ENCODE assay signal across 19 cellular contexts in the genomic region with DNA sequence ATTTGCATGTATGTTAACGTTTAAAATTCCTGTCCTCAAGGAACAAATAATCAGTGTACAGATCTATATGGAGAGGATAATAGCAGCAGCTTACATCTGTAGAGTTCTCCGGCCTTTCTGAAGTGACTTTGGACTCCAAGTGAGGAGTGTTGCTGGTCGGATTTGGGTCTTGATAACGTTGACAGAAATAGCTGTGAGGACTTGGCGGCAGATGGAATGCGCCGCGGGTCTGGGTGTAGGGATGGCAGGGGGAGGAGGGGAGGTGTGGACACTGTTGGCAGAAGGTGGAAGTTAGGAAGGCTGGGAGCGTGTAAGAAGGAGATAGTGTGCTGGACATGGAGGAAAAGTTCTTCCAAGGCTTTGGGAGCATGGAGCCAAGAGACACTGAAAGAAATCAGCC.
"Had no signal": no experiment of that assay in that cellular context is flagged by ENCODE, and none has a peak within 500 bp of the region (broad histone marks: within the 10 kb centered on the region; RNA-seq: fewer than 3 reads in every experiment).

No MANE protein-coding gene starts in this region.

- H3K4me3 Mint-ChIP-seq: activated CD4-positive, alpha-beta memory T cell treated with anti-CD3 and anti-CD28 coated beads, Interleukin-2, amount 10 ng/mL, durations not matched to agents 7 days and 5 days; activated naive CD8-positive, alpha-beta T cell treated with anti-CD3 and anti-CD28 coated beads, Interleukin-2, amount 10 ng/mL, durations not matched to agents 7 days and 5 days; activated T-cell treated with anti-CD3 and anti-CD28 coated beads, Interleukin-2, amount 50 U/mL, for 72 hours; natural killer cell had no signal

- H3K9me3 ChIP-seq: gastrocnemius medialis, lower lobe of right lung, prostate gland, uterus had no signal

- ATAC-seq: activated T-cell treated with anti-CD3 and anti-CD28 coated beads, Interleukin-2, amount 50 U/mL, for 72 hours; gastrocnemius medialis; stimulated activated naive CD8-positive, alpha-beta T cell treated with anti-CD3 and anti-CD28 coated beads, Interleukin-15, Interleukin-2, amounts not matched to agents 100 U/mL and 50 U/mL, for 24 hours had no signal

- H3K27ac Mint-ChIP-seq: activated CD4-positive, alpha-beta memory T cell treated with anti-CD3 and anti-CD28 coated beads, Interleukin-2, amount 10 ng/mL, durations not matched to agents 7 days and 5 days; activated naive CD8-positive, alpha-beta T cell treated with anti-CD3 and anti-CD28 coated beads, Interleukin-2, amount 10 ng/mL, durations not matched to agents 7 days and 5 days; activated T-cell treated with anti-CD3 and anti-CD28 coated beads, Interleukin-2, amount 50 U/mL, for 72 hours; natural killer cell had no signal

- H3K27ac ChIP-seq: gastrocnemius medialis, lower lobe of right lung, prostate gland had no signal

- H3K4me1 ChIP-seq: gastrocnemius medialis, lower lobe of right lung, prostate gland, uterus had no signal

- H3K36me3 ChIP-seq: gastrocnemius medialis, lower lobe of right lung, prostate gland, uterus had no signal

- DNase-seq: activated CD4-positive, alpha-beta memory T cell treated with anti-CD3 and anti-CD28 coated beads, Interleukin-2, amount 10 ng/mL, durations not matched to agents 7 days and 5 days; activated CD4-positive, alpha-beta T cell treated with anti-CD3 and anti-CD28 coated beads for 1 hour; activated gamma-delta T cell treated with Interleukin-2 at 50 U/mL for 16 hours; activated naive CD8-positive, alpha-beta T cell treated with anti-CD3 and anti-CD28 coated beads, Interleukin-2, amount 10 ng/mL, durations not matched to agents 7 days and 5 days; activated T-cell treated with anti-CD3 and anti-CD28 coated beads, Interleukin-2, amount 50 U/mL, for 72 hours; anterior cingulate cortex; central memory CD4-positive, alpha-beta T cell; cortex of kidney; effector CD8-positive, alpha-beta T cell; gastrocnemius medialis; hippocampal formation; lower lobe of right lung; natural killer cell; nucleus accumbens; stimulated activated CD4-positive, alpha-beta T cell treated with anti-CD3 and anti-CD28 coated beads, Interleukin-4, amount 100 ng/mL, for 1 hour; stimulated activated CD8-positive, alpha-beta memory T cell treated with anti-CD3 and anti-CD28 coated beads, Interleukin-4, amount 100 ng/mL, for 48 hours; stimulated activated naive CD8-positive, alpha-beta T cell treated with anti-CD3 and anti-CD28 coated beads, Interleukin-15, Interleukin-2, amounts not matched to agents 100 U/mL and 50 U/mL, for 24 hours; uterus had no signal

- H3K36me3 Mint-ChIP-seq: activated naive CD8-positive, alpha-beta T cell treated with anti-CD3 and anti-CD28 coated beads, Interleukin-2, amount 10 ng/mL, durations not matched to agents 7 days and 5 days; natural killer cell had no signal

- H3K27me3 ChIP-seq: gastrocnemius medialis, uterus had no signal

- H3K9me3 Mint-ChIP-seq: activated CD4-positive, alpha-beta memory T cell treated with anti-CD3 and anti-CD28 coated beads, Interleukin-2, amount 10 ng/mL, durations not matched to agents 7 days and 5 days; activated naive CD8-positive, alpha-beta T cell treated with anti-CD3 and anti-CD28 coated beads, Interleukin-2, amount 10 ng/mL, durations not matched to agents 7 days and 5 days; activated T-cell treated with anti-CD3 and anti-CD28 coated beads, Interleukin-2, amount 50 U/mL, for 72 hours; natural killer cell had no signal

- H3K4me3 ChIP-seq: gastrocnemius medialis, lower lobe of right lung, prostate gland, uterus had no signal

- H3K27me3 Mint-ChIP-seq: activated CD4-positive, alpha-beta memory T cell treated with anti-CD3 and anti-CD28 coated beads, Interleukin-2, amount 10 ng/mL, durations not matched to agents 7 days and 5 days had no signal
